ENCODE assay signal across 13 cellular contexts in the genomic region with DNA sequence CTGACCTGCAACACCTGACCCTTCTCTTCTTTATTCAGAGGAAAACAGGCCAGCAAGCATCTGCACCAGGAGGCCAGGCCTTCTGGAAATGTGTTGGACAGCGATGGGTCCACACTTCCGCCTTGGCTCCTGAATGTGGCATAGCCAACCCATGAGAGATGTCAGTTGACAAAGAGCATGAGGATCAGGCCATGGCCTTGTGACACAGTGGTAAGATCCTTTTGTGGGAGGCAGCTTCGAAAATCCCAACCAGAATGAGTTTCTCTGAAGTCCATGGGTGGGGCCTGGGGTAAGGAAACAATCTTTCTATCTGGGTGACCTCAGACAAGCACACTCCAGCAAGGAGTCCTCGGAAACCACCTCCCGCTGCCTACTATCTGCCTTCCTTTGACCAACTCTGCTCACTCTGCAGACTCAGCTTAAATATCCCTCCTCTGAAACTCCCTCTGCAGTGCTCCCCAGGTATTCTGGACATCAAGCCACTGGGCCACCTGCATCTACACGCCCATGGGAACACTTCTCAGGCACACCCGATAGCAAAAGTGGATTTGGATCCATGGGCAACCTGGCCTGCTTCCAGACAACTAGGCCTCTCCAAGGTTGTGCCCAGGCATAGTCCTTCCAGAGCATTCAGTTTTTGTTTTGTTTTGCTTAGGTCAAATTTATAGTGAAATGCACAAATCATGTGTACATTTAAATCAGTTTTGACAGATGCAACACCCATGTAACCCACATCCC. TPM values are rescaled to one million over a fixed set of nuclear protein-coding genes. Genes with fewer than 3 reads are reported as not detected.
A peak's percentile ranks its signal among the peaks of the same experiment; 100 is the strongest.
DNase-seq lines count a peak whose midpoint lies in the region; ATAC-seq, FAIRE-seq and TF ChIP-seq lines count a peak whose summit lies in the region.
"Had no signal": no experiment of that assay in that cellular context is flagged by ENCODE, and none has a peak within 500 bp of the region (broad histone marks: within the 10 kb centered on the region; RNA-seq: fewer than 3 reads in every experiment).

No MANE protein-coding gene starts in this region.

- H3K4me1 Mint-ChIP-seq in dendritic cell treated with granulocyte-macrophage colony-stimulating factor and Interleukin-4, amounts not matched to agents 40 ng/mL and 50 ng/mL, for 4 days (ENCODE audit: low read depth), result peaks cover 92% of the 10 kb centered on the region
- peaks cover 34 to 37% of the 10 kb centered on the region in 2 donors for H3K4me1 Mint-ChIP-seq in natural killer cell treated with Interleukin-12 subunit alpha and Interleukin-12 subunit beta and Interleukin-15 and Interleukin-18, amount 100 ng/mL, for 72 hours (ENCODE audit: low read depth in 2 of 2)

- H3K23ac ChIP-seq in IMR-90 (ENCODE audit: low read depth, low read length), result no peak overlapping the region

- H3K27ac ChIP-seq in A549 (peak overlapping the region in 1 of 2 experiments; percentile 86; a peak in 1 of 6 replicates), IMR-90 (ENCODE audit: insufficient read depth, low read length) (no peak overlapping the region)
- H3K27ac ChIP-seq: SK-N-MC had no signal

- no peaks in the 10 kb centered on the region for H4K20me1 ChIP-seq in IMR-90 (ENCODE audit: insufficient read depth, low read length)

- H2AFZ ChIP-seq in IMR-90 (replicated peaks; ENCODE audit: low read length, poor library complexity), result peak overlapping the region; percentile 18

- H3K14ac ChIP-seq in IMR-90 (replicated peaks; ENCODE audit: low read depth, low read length), result no peak overlapping the region

- dilution Hi-C loops in IMR-90 (cut with HindIII; ENCODE audit: low sequenced_read_pairs, unreplicated experiment), result no loop called here

- H3K36me3 Mint-ChIP-seq in dendritic cell treated with granulocyte-macrophage colony-stimulating factor and Interleukin-4, amounts not matched to agents 40 ng/mL and 50 ng/mL, for 4 days (ENCODE audit: low read depth), result peaks cover 9% of the 10 kb centered on the region
- H3K36me3 Mint-ChIP-seq in natural killer cell treated with Interleukin-12 subunit alpha and Interleukin-12 subunit beta and Interleukin-15 and Interleukin-18, amount 100 ng/mL, for 72 hours, result no peaks in the 10 kb centered on the region

- 0 out of 3 replicates have a peak overlapping the region, but pooled peaks have one; percentile 34 for H2BK15ac ChIP-seq in IMR-90 (ENCODE audit: low read depth, low read length)

- H2AK9ac ChIP-seq in IMR-90 (replicated peaks; ENCODE audit: low read depth, low read length, poor library complexity), result no peak overlapping the region

- TF ChIP-seq POLR2A in A549 (IDR thresholded peaks at IDR 0.05; ENCODE audit: low read length) (no peak), IMR-90 (IDR thresholded peaks at IDR 0.05; ENCODE audit: low read depth, low read length) (no peak)

- intact Hi-C loops in IMR-90 (cut with micrococcal nuclease), result no loop called here
- intact Hi-C loops in dendritic cell treated with granulocyte-macrophage colony-stimulating factor and Interleukin-4, amounts not matched to agents 40 ng/mL and 50 ng/mL, for 4 days (cut with micrococcal nuclease), result no loop called here

- H3K4me3 ChIP-seq in A549 (no peak overlapping the region), IMR-90 (ENCODE audit: insufficient read depth, low read depth, low read length) (no peak overlapping the region)
- H3K4me3 ChIP-seq: SK-N-MC had no signal

- peak overlapping the region; percentile 36; the same call in 1 of the 2 replicates for H3K4ac ChIP-seq in IMR-90 (ENCODE audit: low read depth, low read length)

- POLR2A ChIA-PET in A549 (lab: Yijun Ruan, JAX) (interaction anchor here (1.4 kb wide), 1 partner anchor 124 kb away, joined by 10 read pairs; the partner anchor contains the start of gene MAT2A), IMR-90 (lab: Charles Lee; ENCODE audit: unreplicated experiment) (no interaction called here)

- H4K91ac ChIP-seq in IMR-90 (ENCODE audit: insufficient read depth, low read depth, low read length), result peak overlapping the region; percentile 24

- no peak for TF ChIP-seq EP300 in A549 (IDR thresholded peaks at IDR 0.05)

- H2BK20ac ChIP-seq in IMR-90 (ENCODE audit: low read depth, low read length), result no peak overlapping the region

- H3K9ac ChIP-seq in IMR-90 (ENCODE audit: low read depth, low read length), result no peak overlapping the region

- no peak overlapping the region for H2BK120ac ChIP-seq in IMR-90 (ENCODE audit: low read depth, low read length)

- H3K27ac Mint-ChIP-seq in dendritic cell treated with granulocyte-macrophage colony-stimulating factor and Interleukin-4, amounts not matched to agents 40 ng/mL and 50 ng/mL, for 4 days, result peak overlapping the region; percentile 100
- H3K27ac Mint-ChIP-seq in natural killer cell treated with Interleukin-12 subunit alpha and Interleukin-12 subunit beta and Interleukin-15 and Interleukin-18, amount 100 ng/mL, for 72 hours, result peak overlapping the region in 1 of 2 donors; percentile 29

- TF ChIP-seq RAD21 in A549 (conservative IDR thresholded peaks at IDR 0.05 in 1 of 2, IDR thresholded peaks at IDR 0.05 in 1 of 2) (no peak), IMR-90 (IDR thresholded peaks at IDR 0.05; ENCODE audit: low read length) (no peak)

- no peak overlapping the region for H2BK5ac ChIP-seq in IMR-90 (ENCODE audit: low read depth, low read length, poor library complexity, severe bottlenecking)

- peak overlapping the region; percentile 93 for H2AK5ac ChIP-seq in IMR-90 (ENCODE audit: low read depth, low read length)

- DNase-seq in A549 (ENCODE audit: low read depth in 1 of 2, low spot score in 1 of 2) (no peak), IMR-90 (no peak), cerebellar cortex (ENCODE audit: low spot score) (no peak), T-helper 9 cell (no peak), KG1 (lab: John Stamatoyannopoulos, UW) (no peak)
- DNase-seq in natural killer cell treated with Interleukin-12 subunit alpha and Interleukin-12 subunit beta and Interleukin-15 and Interleukin-18, amount 100 ng/mL, for 72 hours (ENCODE audit: low spot score), result no peak
- DNase-seq: DMS53 had no signal

- H3K27me3 Mint-ChIP-seq in dendritic cell treated with granulocyte-macrophage colony-stimulating factor and Interleukin-4, amounts not matched to agents 40 ng/mL and 50 ng/mL, for 4 days, result no peaks in the 10 kb centered on the region
- H3K27me3 Mint-ChIP-seq in natural killer cell treated with Interleukin-12 subunit alpha and Interleukin-12 subunit beta and Interleukin-15 and Interleukin-18, amount 100 ng/mL, for 72 hours, result peaks cover 6 to 9% of the 10 kb centered on the region in 2 donors

- no peaks in the 10 kb centered on the region for H3K36me3 ChIP-seq in IMR-90 (ENCODE audit: control insufficient read depth, insufficient read depth, low read length)

- H3K4me1 ChIP-seq in A549 (peaks cover 55% of the 10 kb centered on the region), IMR-90 (ENCODE audit: control insufficient read depth, insufficient read depth, low read length) (peaks cover 16% of the 10 kb centered on the region)

- WGBS in A549 (ENCODE audit: missing lambda C conversion rate), result 88% methylated on average over 7 of the region's 7 CpGs
- WGBS in IMR-90 (ENCODE audit: extremely low coverage in 2 of 2, insufficient read length in 1 of 2), 2 experiments, result 95% methylated on average over 4 of the region's 7 CpGs; no CpG with 5 or more reads in 1 of the 2 experiments

- H3K4me3 Mint-ChIP-seq in dendritic cell treated with granulocyte-macrophage colony-stimulating factor and Interleukin-4, amounts not matched to agents 40 ng/mL and 50 ng/mL, for 4 days, result peak overlapping the region; percentile 40
- H3K4me3 Mint-ChIP-seq in natural killer cell treated with Interleukin-12 subunit alpha and Interleukin-12 subunit beta and Interleukin-15 and Interleukin-18, amount 100 ng/mL, for 72 hours, result peak overlapping the region; percentile 0

- H3K56ac ChIP-seq in IMR-90 (ENCODE audit: extremely low read depth, insufficient read depth, low read length), result no peak overlapping the region

- TF ChIP-seq CTCF in A549 (IDR thresholded peaks at IDR 0.05) (no peak), IMR-90 (conservative IDR thresholded peaks at IDR 0.05; ENCODE audit: low read depth, low read length) (no peak)

- H4K8ac ChIP-seq in IMR-90 (ENCODE audit: low read depth in 2 of 2, low read length in 2 of 2), result no peak overlapping the region; a peak in 1 of 4 replicates

- CTCF ChIA-PET in A549 (lab: Yijun Ruan, JAX) (interaction anchor here (41.9 kb wide), 1 partner anchor 131 kb away, joined by 1185 read pairs; the partner anchor contains the start of genes GGCX and MAT2A), IMR-90 (lab: Yijun Ruan, JAX) (no interaction called here)

- no TSS peak for BruUV-seq in IMR-90 (replicated peaks; lab: Mats Ljungman, UMichigan)

- no peak overlapping the region for H3K18ac ChIP-seq in IMR-90 (ENCODE audit: low read depth, low read length)

- H3K9me3 Mint-ChIP-seq in dendritic cell treated with granulocyte-macrophage colony-stimulating factor and Interleukin-4, amounts not matched to agents 40 ng/mL and 50 ng/mL, for 4 days, result no peaks in the 10 kb centered on the region
- no peaks in the 10 kb centered on the region for H3K9me3 Mint-ChIP-seq in natural killer cell treated with Interleukin-12 subunit alpha and Interleukin-12 subunit beta and Interleukin-15 and Interleukin-18, amount 100 ng/mL, for 72 hours

- H4K5ac ChIP-seq in IMR-90 (ENCODE audit: low read depth, low read length), result no peak overlapping the region

- no peaks in the 10 kb centered on the region for H3K27me3 ChIP-seq in IMR-90 (ENCODE audit: control insufficient read depth, insufficient read depth, low read length)

- ATAC-seq in A549, result no peak
- no peak for ATAC-seq in IMR-90 (ENCODE audit: low read depth)
- ATAC-seq in natural killer cell treated with Interleukin-12 subunit alpha and Interleukin-12 subunit beta and Interleukin-15 and Interleukin-18, amount 100 ng/mL, for 72 hours, result no peak
- no peak for ATAC-seq in GM21529 (IDR thresholded peaks at IDR 0.05; ENCODE audit: unreplicated experiment)

- H3K9me1 ChIP-seq in IMR-90 (ENCODE audit: insufficient read depth, low read length), result peaks cover 8% of the 10 kb centered on the region

- in situ Hi-C loops in IMR-90 (cut with MboI; ENCODE audit: low sequenced_read_pairs), result no loop called here

- no peak for FAIRE-seq in A549 (lab: Jason Lieb, UNC)
- FAIRE-seq: colon had no signal

- H3K4me2 ChIP-seq in A549 (no peak overlapping the region), IMR-90 (ENCODE audit: low read depth, low read length) (no peak overlapping the region)

- peaks cover 6 to 48% of the 10 kb centered on the region in 2 experiments for H3K79me1 ChIP-seq in IMR-90 (ENCODE audit: low read depth in 1 of 2, low read length in 2 of 2)

- no peaks in the 10 kb centered on the region for H3K9me3 ChIP-seq in A549
- no peaks in the 10 kb centered on the region for H3K9me3 ChIP-seq in IMR-90 (ENCODE audit: control insufficient read depth, insufficient read depth, low read length)

RNA-seq across cellular contexts. Expression of gene SH2D6, which starts 3.6 kb away (rescaled TPM):
- polyA plus RNA-seq in A549 (2011; rRNA removed), result 1.3 and 1.8 TPM in 2 replicates
- polyA plus RNA-seq in A549 (2012; cell fraction: cytosol; rRNA removed), result 0.48 and 0.69 TPM in 2 replicates
- 2.1 and 3.2 TPM in 2 replicates for polyA plus RNA-seq in A549 (2012; cell fraction: nucleus; rRNA removed)
- polyA plus RNA-seq in A549 (2017; fragmentation: RNase III; extraction: RNeasy Plus Mini Kit Qiagen cat#74134 plus additional on column Dnase treatment), result 1.4 to 1.5 TPM (median 1.4 TPM) in 3 replicates
- 0.83 and 1.9 TPM in 2 replicates for polyA minus RNA-seq in A549 (2011; rRNA and poly(A)+ RNA removed)
- 0.36 TPM in 1 of 2 replicates, not detected in the other for total RNA-seq in IMR-90 (2012; rRNA removed)
- polyA plus RNA-seq in IMR-90 (2012; rRNA removed), result 0.32 and 0.37 TPM in 2 replicates
- 0.16 TPM in 1 of 2 replicates, not detected in the other for polyA plus RNA-seq in IMR-90 (2012; cell fraction: cytosol; rRNA removed)
- 1.0 and 1.2 TPM in 2 replicates for polyA plus RNA-seq in IMR-90 (2012; cell fraction: nucleus; rRNA removed; ENCODE audit: low replicate concordance)
- under 1 TPM; 0.24 to 0.81 TPM for total RNA-seq in natural killer cell treated with Interleukin-12 subunit alpha and Interleukin-12 subunit beta and Interleukin-15 and Interleukin-18, amount 100 ng/mL, for 72 hours
- total RNA-seq: lung microvascular endothelial cell, omental fat pad had no signal

RNA-seq across cellular contexts. Expression of gene CAPG, which starts 4.8 kb away (rescaled TPM):
- polyA plus RNA-seq in A549 (2011; rRNA removed) (81.0 and 94.6 TPM in 2 replicates), A549 (2017; fragmentation: RNase III; extraction: RNeasy Plus Mini Kit Qiagen cat#74134 plus additional on column Dnase treatment) (53.0 to 61.3 TPM (median 57.5 TPM) in 3 replicates), IMR-90 (2012; rRNA removed) (98.3 and 122 TPM in 2 replicates)
- polyA plus RNA-seq in A549 (2012; cell fraction: cytosol; rRNA removed), result 127 and 130 TPM in 2 replicates
- 94.4 and 121 TPM in 2 replicates for polyA plus RNA-seq in A549 (2012; cell fraction: nucleus; rRNA removed)
- 57.0 and 66.1 TPM in 2 replicates for polyA minus RNA-seq in A549 (2011; rRNA and poly(A)+ RNA removed)
- 53.3 and 79.9 TPM in 2 replicates for total RNA-seq in IMR-90 (2012; rRNA removed)
- 106 and 143 TPM in 2 replicates for polyA plus RNA-seq in IMR-90 (2012; cell fraction: cytosol; rRNA removed)
- polyA plus RNA-seq in IMR-90 (2012; cell fraction: nucleus; rRNA removed; ENCODE audit: low replicate concordance), result 43.3 and 75.0 TPM in 2 replicates
- total RNA-seq in natural killer cell treated with Interleukin-12 subunit alpha and Interleukin-12 subunit beta and Interleukin-15 and Interleukin-18, amount 100 ng/mL, for 72 hours, result 10 to 100 TPM in 1 of 2 donors, 1 to 10 TPM in 1; 8.4 to 12.9 TPM
